8 cellular contexts compared by ENCODE assay signal in the genomic region with DNA sequence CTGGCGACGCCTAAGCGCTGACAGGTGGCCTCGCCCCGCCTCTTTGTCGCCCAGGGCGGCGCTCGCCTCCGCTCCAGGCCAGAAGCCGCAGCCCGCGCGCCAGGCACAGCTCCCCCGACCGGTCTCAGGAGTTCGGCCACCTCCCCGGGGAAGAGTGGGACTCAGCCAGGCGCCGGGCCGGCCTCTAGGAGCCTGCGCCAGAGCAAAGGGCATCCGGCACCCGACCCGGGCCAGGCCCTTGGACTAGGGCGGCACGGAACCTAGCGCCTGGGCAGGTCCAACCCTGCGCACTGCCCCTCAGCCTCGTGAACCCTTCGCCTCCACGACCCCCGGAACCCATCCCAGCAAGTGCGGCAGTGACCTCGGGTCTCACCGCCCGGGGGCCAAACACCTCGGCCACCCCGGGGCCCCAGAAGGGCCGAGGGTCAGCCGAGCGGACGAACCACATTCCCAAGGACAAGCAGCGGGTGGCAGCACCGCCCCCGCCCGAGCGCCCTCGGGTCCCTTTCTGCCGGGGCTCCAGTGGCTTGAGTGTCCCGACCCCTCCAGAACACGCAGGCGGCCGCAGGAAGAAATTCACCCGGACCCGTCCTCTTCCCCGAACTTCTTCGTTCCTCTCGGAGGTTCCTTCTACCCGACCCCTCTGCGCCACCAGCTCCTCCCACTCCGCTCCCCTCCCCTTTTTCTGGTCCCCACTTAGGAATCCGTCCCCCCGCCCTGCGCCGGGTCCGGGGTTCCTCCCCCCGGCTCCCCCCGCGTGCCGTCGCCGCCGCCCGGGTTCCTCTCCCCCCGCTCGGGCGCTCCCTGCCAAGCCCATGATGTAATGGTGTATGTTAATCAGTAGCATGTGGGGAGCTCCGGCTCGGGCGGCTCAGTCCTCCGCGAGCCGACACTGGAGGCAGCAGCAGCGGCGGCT. TPM values are rescaled to one million over a fixed set of nuclear protein-coding genes. Genes with fewer than 3 reads are reported as not detected.
A peak's percentile ranks its signal among the peaks of the same experiment; 100 is the strongest.
DNase-seq lines count a peak whose midpoint lies in the region; ATAC-seq, FAIRE-seq and TF ChIP-seq lines count a peak whose summit lies in the region.

No MANE protein-coding gene starts in this region.

- DNase-seq in ACHN (peak; percentile 91), NCI-H2196 (lab: John Stamatoyannopoulos, UW; ENCODE audit: unreplicated experiment) (peak; percentile 69), HepG2 (ENCODE audit: low spot score) (peak; percentile 83)
- DNase-seq in activated CD4-positive, alpha-beta T cell treated with anti-CD3 and anti-CD28 coated beads, Interleukin-2, amount 50 U/mL, for 1 hour, result peak; percentile 82
- peak; percentile 53 to 54 for DNase-seq in stimulated activated CD4-positive, alpha-beta T cell treated with anti-CD3 and anti-CD28 coated beads, Interleukin-2, amount 100 ng/mL, for 48 hours

- H3K9ac ChIP-seq in HepG2 (ENCODE audit: insufficient read depth, low read depth, low read length), result peak overlapping the region; percentile 96

- H3K9me3 Mint-ChIP-seq in dendritic cell treated with granulocyte-macrophage colony-stimulating factor and Interleukin-4, amounts not matched to agents 40 ng/mL and 50 ng/mL, for 4 days, result no peaks in the 10 kb centered on the region

- TF ChIP-seq CTCF in HepG2 (CRISPR knock-in tag; IDR thresholded peaks at IDR 0.05), result peak; percentile 53

- peak overlapping the region; percentile 97 for H3K27ac ChIP-seq in HepG2 (ENCODE audit: extremely low read length, insufficient read depth, low read length)

- TF ChIP-seq RAD21 in HepG2 (CRISPR knock-in tag; IDR thresholded peaks at IDR 0.05), result peak; percentile 5; the same call in 1 of the 2 replicates

- H3K36me3 ChIP-seq in HepG2 (replicated peaks in 1 of 2; ENCODE audit: control insufficient read depth in 1 of 2, insufficient read depth in 2 of 2, low read length in 2 of 2), result peaks cover 0 to 11% of the 10 kb centered on the region in 2 experiments; a peak in 3 of 5 replicates

- POLR2A ChIA-PET in HepG2 (lab: Yijun Ruan, JAX), result interaction anchor here (0.5 to 4.5 kb wide), 36 partner anchors 8 to 272 kb away, joined by 3 to 35 read pairs (median 4); a partner anchor contains a TSS

- H3K4me1 Mint-ChIP-seq in dendritic cell treated with granulocyte-macrophage colony-stimulating factor and Interleukin-4, amounts not matched to agents 40 ng/mL and 50 ng/mL, for 4 days (ENCODE audit: low read depth), result peaks cover 22% of the 10 kb centered on the region

- TF ChIP-seq POLR2A in GM18526 (IDR thresholded peaks at IDR 0.05; ENCODE audit: extremely low read depth, insufficient read length) (peak; percentile 47), HepG2 (IDR thresholded peaks at IDR 0.05; ENCODE audit: insufficient read depth in 1 of 2, low read depth in 2 of 2, low read length in 2 of 2) (peak; percentile 86 to 87)

- H3K9me3 ChIP-seq in HepG2 (ENCODE audit: low read length), result no peaks in the 10 kb centered on the region

- H4K20me1 ChIP-seq in HepG2 (ENCODE audit: insufficient read depth, low read length), result peaks cover 22% of the 10 kb centered on the region

- TSS peak; percentile 84 for BruUV-seq in HepG2 (replicated peaks; lab: Mats Ljungman, UMichigan)

- no peaks in the 10 kb centered on the region for H3K36me3 Mint-ChIP-seq in dendritic cell treated with granulocyte-macrophage colony-stimulating factor and Interleukin-4, amounts not matched to agents 40 ng/mL and 50 ng/mL, for 4 days (ENCODE audit: low read depth)

- H3K4me2 ChIP-seq in HepG2 (ENCODE audit: low read depth, low read length), result peak overlapping the region; percentile 94

- intact Hi-C loops in dendritic cell treated with granulocyte-macrophage colony-stimulating factor and Interleukin-4, amounts not matched to agents 40 ng/mL and 50 ng/mL, for 4 days (cut with micrococcal nuclease), result loop anchor here (2.0 to 5.0 kb wide), 2 partner anchors 77 to 415 kb away; no protein-coding TSS in a partner anchor
- intact Hi-C loops in HepG2 (cut with micrococcal nuclease; ENCODE audit: unreplicated experiment), result loop anchor here (5.0 to 10.0 kb wide), 3 partner anchors 87 to 339 kb away; a partner anchor contains a TSS

- H3K27ac Mint-ChIP-seq in dendritic cell treated with granulocyte-macrophage colony-stimulating factor and Interleukin-4, amounts not matched to agents 40 ng/mL and 50 ng/mL, for 4 days, result peak overlapping the region; percentile 83

- FAIRE-seq in HepG2 (lab: Jason Lieb, UNC), result no peak

- in situ Hi-C loops in ACHN (cut with HindIII; ENCODE audit: low pct_ligation_motif_present, low pct_unique_long_range_greater_than_20kb, low sequenced_read_pairs), result no loop called here
- in situ Hi-C loops in HepG2 (cut with HindIII; ENCODE audit: extremely low pct_ligation_motif_present, low pct_unique_long_range_greater_than_20kb), result loop anchor here (5.0 to 10.0 kb wide), 4 partner anchors 87 to 239 kb away; no protein-coding TSS in a partner anchor

- peak overlapping the region; percentile 73 to 93 (median 89) for H3K4me3 ChIP-seq in HepG2 (replicated peaks in 1 of 3; ENCODE audit: insufficient read depth in 1 of 3, low read depth in 2 of 3, low read length in 3 of 3)

- H3K4me1 ChIP-seq in HepG2 (ENCODE audit: insufficient read depth, low read length), result peaks cover 26% of the 10 kb centered on the region

- CTCF ChIA-PET in HepG2 (lab: Yijun Ruan, JAX; ENCODE audit: low intra/inter-chr PET ratio, low total read pairs), result interaction anchor here (1.4 to 5.1 kb wide), 3 partner anchors 126 to 240 kb away, joined by 3 to 39 read pairs (median 21); no protein-coding TSS in a partner anchor

- peak overlapping the region; percentile 81 for H3K4me3 Mint-ChIP-seq in dendritic cell treated with granulocyte-macrophage colony-stimulating factor and Interleukin-4, amounts not matched to agents 40 ng/mL and 50 ng/mL, for 4 days

- H3K79me2 ChIP-seq in HepG2 (ENCODE audit: insufficient read depth, low read length), result peaks cover 38% of the 10 kb centered on the region

- ATAC-seq in HG03039 (IDR thresholded peaks at IDR 0.05; ENCODE audit: unreplicated experiment) (peak; percentile 36), HepG2 (peak; percentile 82)

- WGBS in HepG2 (ENCODE audit: low lambda C conversion rate), result under 1% methylated on average over 28 of the region's 86 CpGs

- H2AFZ ChIP-seq in HepG2 (ENCODE audit: low read length), result no peak overlapping the region

- no peaks in the 10 kb centered on the region for H3K27me3 ChIP-seq in HepG2 (ENCODE audit: control insufficient read depth in 1 of 2, insufficient read depth in 2 of 2, low read length in 2 of 2)

- peaks cover 48% of the 10 kb centered on the region for H3K27me3 Mint-ChIP-seq in dendritic cell treated with granulocyte-macrophage colony-stimulating factor and Interleukin-4, amounts not matched to agents 40 ng/mL and 50 ng/mL, for 4 days

- TF ChIP-seq EP300 in HepG2 (IDR thresholded peaks at IDR 0.05; ENCODE audit: low read depth in 2 of 2, low read length in 2 of 2) (peak in 1 of 2 experiments; percentile 11; a peak in 1 of 4 replicates), HepG2 (CRISPR knock-in tag; IDR thresholded peaks at IDR 0.05; ENCODE audit: borderline replicate concordance) (no peak)

RNA-seq across cellular contexts. Expression of a gene that starts 1.4 kb away (rescaled TPM):
- 6.9 and 13.0 TPM in 2 replicates for total RNA-seq in HepG2 (2016; rRNA removed; fragmentation: Illumina TruSeq; extraction: Trizol)
- total RNA-seq in HepG2 (2016; cell fraction: cytosol; rRNA removed; fragmentation: Illumina TruSeq; extraction: Trizol; ENCODE audit: low read depth), result 38.3 and 41.9 TPM in 2 replicates
- 6.5 and 11.9 TPM in 2 replicates for total RNA-seq in HepG2 (2016; cell fraction: insoluble cytoplasmic fraction; rRNA removed; fragmentation: Illumina TruSeq; extraction: Trizol)
- 12.3 and 13.3 TPM in 2 replicates for total RNA-seq in HepG2 (2016; cell fraction: membrane; rRNA removed; fragmentation: Illumina TruSeq; extraction: Trizol)
- 24.4 and 25.8 TPM in 2 replicates for total RNA-seq in HepG2 (2016; cell fraction: nucleus; rRNA removed; fragmentation: Illumina TruSeq; extraction: Trizol)
- 11.7 and 11.8 TPM in 2 replicates for polyA plus RNA-seq in HepG2 (2011; rRNA removed)
- polyA plus RNA-seq in HepG2 (2011; cell fraction: cytosol; rRNA removed), result 4.9 and 6.1 TPM in 2 replicates
- 89.4 and 113 TPM in 2 replicates for polyA plus RNA-seq in HepG2 (2011; cell fraction: nucleus; rRNA removed)
- polyA plus RNA-seq in HepG2 (2012), result 22.3 and 23.9 TPM in 2 replicates
- polyA plus RNA-seq in HepG2 (2016; cell fraction: cytosol; fragmentation: Illumina TruSeq; extraction: Trizol; ENCODE audit: low read depth), result 1.5 and 1.9 TPM in 2 replicates
- 5.1 and 6.3 TPM in 2 replicates for polyA plus RNA-seq in HepG2 (2016; cell fraction: insoluble cytoplasmic fraction; fragmentation: Illumina TruSeq; extraction: Trizol; ENCODE audit: low read depth)
- polyA plus RNA-seq in HepG2 (2016; cell fraction: membrane; fragmentation: Illumina TruSeq; extraction: Trizol; ENCODE audit: low read depth), result 3.2 and 3.3 TPM in 2 replicates
- 31.5 and 34.6 TPM in 2 replicates for polyA plus RNA-seq in HepG2 (2016; cell fraction: nucleus; fragmentation: Illumina TruSeq; extraction: Trizol; ENCODE audit: insufficient read depth, low read depth)
- polyA minus RNA-seq in HepG2 (2011; rRNA and poly(A)+ RNA removed; ENCODE audit: low replicate concordance), result 3.0 and 40.6 TPM in 2 replicates
- 26.1 and 26.2 TPM in 2 replicates for polyA minus RNA-seq in HepG2 (2011; cell fraction: cytosol; rRNA and poly(A)+ RNA removed)
- 112 and 120 TPM in 2 replicates for polyA minus RNA-seq in HepG2 (2011; cell fraction: nucleus; rRNA and poly(A)+ RNA removed)

RNA-seq across cellular contexts. Expression of a gene that starts 55.8 kb away (rescaled TPM):
- total RNA-seq in HepG2 (2016; rRNA removed; fragmentation: Illumina TruSeq; extraction: Trizol), result 13.3 and 18.2 TPM in 2 replicates
- total RNA-seq in HepG2 (2016; cell fraction: cytosol; rRNA removed; fragmentation: Illumina TruSeq; extraction: Trizol; ENCODE audit: low read depth), result 11.9 and 12.4 TPM in 2 replicates
- total RNA-seq in HepG2 (2016; cell fraction: insoluble cytoplasmic fraction; rRNA removed; fragmentation: Illumina TruSeq; extraction: Trizol), result 10.9 and 19.9 TPM in 2 replicates
- 18.6 and 21.2 TPM in 2 replicates for total RNA-seq in HepG2 (2016; cell fraction: membrane; rRNA removed; fragmentation: Illumina TruSeq; extraction: Trizol)
- 22.0 and 22.6 TPM in 2 replicates for total RNA-seq in HepG2 (2016; cell fraction: nucleus; rRNA removed; fragmentation: Illumina TruSeq; extraction: Trizol)
- 11.3 and 16.8 TPM in 2 replicates for polyA plus RNA-seq in HepG2 (2011; rRNA removed)
- 3.9 and 6.0 TPM in 2 replicates for polyA plus RNA-seq in HepG2 (2011; cell fraction: cytosol; rRNA removed)
- 6.8 and 7.7 TPM in 2 replicates for polyA plus RNA-seq in HepG2 (2011; cell fraction: nucleus; rRNA removed)
- polyA plus RNA-seq in HepG2 (2012), result 16.4 and 16.6 TPM in 2 replicates
- 13.1 and 14.1 TPM in 2 replicates for polyA plus RNA-seq in HepG2 (2016; cell fraction: cytosol; fragmentation: Illumina TruSeq; extraction: Trizol; ENCODE audit: low read depth)
- 11.8 and 12.8 TPM in 2 replicates for polyA plus RNA-seq in HepG2 (2016; cell fraction: insoluble cytoplasmic fraction; fragmentation: Illumina TruSeq; extraction: Trizol; ENCODE audit: low read depth)
- polyA plus RNA-seq in HepG2 (2016; cell fraction: membrane; fragmentation: Illumina TruSeq; extraction: Trizol; ENCODE audit: low read depth), result 15.1 and 15.3 TPM in 2 replicates
- 25.5 and 30.7 TPM in 2 replicates for polyA plus RNA-seq in HepG2 (2016; cell fraction: nucleus; fragmentation: Illumina TruSeq; extraction: Trizol; ENCODE audit: insufficient read depth, low read depth)
- 5.3 and 5.7 TPM in 2 replicates for polyA minus RNA-seq in HepG2 (2011; rRNA and poly(A)+ RNA removed; ENCODE audit: low replicate concordance)
- 5.4 and 7.5 TPM in 2 replicates for polyA minus RNA-seq in HepG2 (2011; cell fraction: cytosol; rRNA and poly(A)+ RNA removed)
- polyA minus RNA-seq in HepG2 (2011; cell fraction: nucleus; rRNA and poly(A)+ RNA removed), result 14.0 and 21.4 TPM in 2 replicates

Comparison
In these comparisons a context has a peak if more than half of its experiments do, and no peak if none do; other contexts are left out.
1. Peak in every context shown above with its lines: DNase-seq, ATAC-seq, H3K4me3 ChIP-seq and H3K27ac ChIP-seq.